Comparison of ENCODE assay signal across 19 cellular contexts in genomic region chr12:77102123-77102522, GRCh38.
"Had no signal": no experiment of that assay in that cellular context is flagged by ENCODE, and none has a peak within 500 bp of the region (broad histone marks: within the 10 kb centered on the region; RNA-seq: fewer than 3 reads in every experiment).

No MANE protein-coding gene starts in this region.

- H3K9me3 ChIP-seq: adrenal gland, left lung, mucosa of descending colon, vagina had no signal

- H3K4me3 Mint-ChIP-seq: activated CD4-positive, alpha-beta T cell treated with anti-CD3 and anti-CD28 coated beads, Interleukin-2, amount 10 ng/mL, durations not matched to agents 24 days and 14 days; dendritic cell treated with granulocyte-macrophage colony-stimulating factor and Interleukin-4, amounts not matched to agents 40 ng/mL and 50 ng/mL, for 4 days; naive B cell; neural crest cell; stimulated activated naive CD8-positive, alpha-beta T cell treated with anti-CD3 and anti-CD28 coated beads, Interleukin-15, amount 100 ng/mL, for 72 hours had no signal

- H3K27me3 ChIP-seq: adrenal gland, cardiac muscle cell, left lung, vagina had no signal

- DNase-seq: activated CD4-positive, alpha-beta T cell treated with anti-CD3 and anti-CD28 coated beads, Interleukin-2, amount 10 ng/mL, durations not matched to agents 24 days and 14 days; activated CD8-positive, alpha-beta memory T cell treated with anti-CD3 and anti-CD28 coated beads, Interleukin-2, amount 50 U/mL, for 4 hours; activated effector memory CD4-positive, alpha-beta T cell treated with anti-CD3 and anti-CD28 coated beads, Interleukin-2, amount 50 U/mL, for 16 hours; activated naive CD4-positive, alpha-beta T cell treated with anti-CD3 and anti-CD28 coated beads, Interleukin-2, amount 50 U/mL, for 16 hours; activated T-cell treated with anti-CD3 and anti-CD28 coated beads, Interleukin-2, amount 50 U/mL, for 48 hours; adrenal gland; effector memory CD4-positive, alpha-beta T cell; foreskin melanocyte; left lung; mucosa of descending colon; naive B cell; stimulated activated CD4-positive, alpha-beta T cell treated with anti-CD3 and anti-CD28 coated beads, Interleukin-4, amount 100 ng/mL, for 1 hour; stimulated activated naive CD8-positive, alpha-beta T cell treated with anti-CD3 and anti-CD28 coated beads, Interleukin-15, amount 100 ng/mL, for 72 hours; T1000 had no signal

- H3K36me3 Mint-ChIP-seq: naive B cell had no signal

- H3K4me1 Mint-ChIP-seq: naive B cell; stimulated activated naive CD8-positive, alpha-beta T cell treated with anti-CD3 and anti-CD28 coated beads, Interleukin-15, amount 100 ng/mL, for 72 hours had no signal

- ATAC-seq: left lung; mucosa of descending colon; stimulated activated naive CD8-positive, alpha-beta T cell treated with anti-CD3 and anti-CD28 coated beads, Interleukin-15, amount 100 ng/mL, for 72 hours had no signal

- H3K4me1 ChIP-seq: adrenal gland, left lung, vagina had no signal

- H3K36me3 ChIP-seq: adrenal gland, cardiac muscle cell, left lung, vagina had no signal

- H3K27ac ChIP-seq: adrenal gland, cardiac muscle cell, left lung, vagina had no signal

- H3K4me3 ChIP-seq: adrenal gland, cardiac muscle cell, left lung, mucosa of descending colon, vagina had no signal

- H3K27me3 Mint-ChIP-seq: dendritic cell treated with granulocyte-macrophage colony-stimulating factor and Interleukin-4, amounts not matched to agents 40 ng/mL and 50 ng/mL, for 4 days; progenitor cell of endocrine pancreas; stimulated activated naive CD8-positive, alpha-beta T cell treated with anti-CD3 and anti-CD28 coated beads, Interleukin-15, amount 100 ng/mL, for 72 hours had no signal

- H3K9me3 Mint-ChIP-seq: activated CD4-positive, alpha-beta T cell treated with anti-CD3 and anti-CD28 coated beads, Interleukin-2, amount 10 ng/mL, durations not matched to agents 24 days and 14 days; dendritic cell treated with granulocyte-macrophage colony-stimulating factor and Interleukin-4, amounts not matched to agents 40 ng/mL and 50 ng/mL, for 4 days; neural crest cell; stimulated activated naive CD8-positive, alpha-beta T cell treated with anti-CD3 and anti-CD28 coated beads, Interleukin-15, amount 100 ng/mL, for 72 hours had no signal

- H3K27ac Mint-ChIP-seq: activated CD4-positive, alpha-beta T cell treated with anti-CD3 and anti-CD28 coated beads, Interleukin-2, amount 10 ng/mL, durations not matched to agents 24 days and 14 days; dendritic cell treated with granulocyte-macrophage colony-stimulating factor and Interleukin-4, amounts not matched to agents 40 ng/mL and 50 ng/mL, for 4 days; naive B cell; progenitor cell of endocrine pancreas; stimulated activated naive CD8-positive, alpha-beta T cell treated with anti-CD3 and anti-CD28 coated beads, Interleukin-15, amount 100 ng/mL, for 72 hours had no signal
